Comparison of ENCODE assay signal across 1 cellular context in genomic region chr2:136235451-136236418, GRCh38.
TF ChIP-seq lines count a peak whose summit lies in the region.

No MANE protein-coding gene starts in this region.

TF ChIP-seq in HCT116, 20 proteins besides CTCF, POLR2A, EP300 and RAD21 (continued from another document):
- 0 out of 2 replicates have a peak, but pooled peaks have one; percentile 20 for TF ChIP-seq MAX (IDR thresholded peaks at IDR 0.05)
- TF ChIP-seq SP1 (IDR thresholded peaks at IDR 0.05; ENCODE audit: low read depth) = peak; percentile 91
- 0 out of 2 replicates have a peak, but pooled peaks have one; percentile 43 for TF ChIP-seq SIN3A (IDR thresholded peaks at IDR 0.05; ENCODE audit: low read depth)
- TF ChIP-seq POLR2AphosphoS5 (IDR thresholded peaks at IDR 0.05; ENCODE audit: low read depth, low read length) = peak; percentile 56; the same call in 1 of the 2 replicates
- TF ChIP-seq ELF1 (IDR thresholded peaks at IDR 0.05; ENCODE audit: borderline replicate concordance, low read depth) = no peak
